ENCODE assay signal across 26 cellular contexts in genomic region chr18:64679121-64679520, GRCh38.
"Had no signal": no experiment of that assay in that cellular context is flagged by ENCODE, and none has a peak within 500 bp of the region (broad histone marks: within the 10 kb centered on the region; RNA-seq: fewer than 3 reads in every experiment).

No MANE protein-coding gene starts in this region.

- H3K9ac ChIP-seq: KMS-11, SK-N-SH had no signal

- H3K36me3 Mint-ChIP-seq: IgD-negative memory B cell had no signal

- H3K4me3 ChIP-seq: K562, PC-9, Peyer's patch, SJCRH30 had no signal

- H3K27ac ChIP-seq: HL-60, KMS-11, PC-9, Peyer's patch, SJCRH30 had no signal

- H3K27me3 ChIP-seq: Peyer's patch, SJCRH30 had no signal

- H3K4me1 ChIP-seq: Peyer's patch, SJCRH30 had no signal

- H3K36me3 ChIP-seq: Peyer's patch, SJCRH30 had no signal

- H3K4me2 ChIP-seq: KMS-11, PC-9, SK-N-SH had no signal

- H3K9me3 ChIP-seq: Peyer's patch, SJCRH30, SK-N-SH had no signal

- H2AFZ ChIP-seq: PC-9 had no signal

- H3K27me3 Mint-ChIP-seq: IgD-negative memory B cell had no signal

- H3K9me2 ChIP-seq: SK-N-SH had no signal

- DNase-seq: Kasumi-1, MM.1S, NCI-H1092 treated with DMSO at 0.1 percent for 48 hours, NCI-H1436, NCI-H187, NCI-H2029, NCI-H2081 treated with DMSO at 0.1 percent for 48 hours, NCI-H2171, NCI-H226, NCI-H446, NCI-H510A, NCI-H524 treated with DMSO at 0.1 percent for 48 hours, NCI-H69, NCI-H774, OCI-M1, PC-9, Peyer's patch, SHP77 treated with DMSO at 0.1 percent for 48 hours, SJCRH30, SK-N-SH, SW 1271 had no signal

- ATAC-seq: K562, Right ventricle myocardium inferior had no signal
